ENCODE assay signal across 1 cellular context in the genomic region with DNA sequence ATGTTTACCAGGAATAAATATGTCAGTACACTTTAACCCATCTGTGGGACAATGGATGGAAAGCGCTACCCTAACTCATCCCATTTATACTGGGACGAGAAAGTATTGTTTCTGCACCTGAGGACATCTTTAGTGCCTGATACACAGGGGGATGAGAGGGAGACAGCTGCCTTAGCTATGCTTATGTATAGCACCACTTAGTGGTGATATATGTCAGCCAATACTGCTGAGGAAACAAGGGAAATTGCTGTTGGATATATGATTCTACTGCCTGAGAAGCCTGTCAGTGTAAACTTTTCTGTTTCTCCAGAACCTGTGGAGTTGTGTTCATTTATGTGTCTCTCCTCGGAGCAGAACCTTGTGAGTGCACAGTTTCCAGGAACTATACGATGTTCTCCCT.
TF ChIP-seq lines count a peak whose summit lies in the region.

No MANE protein-coding gene starts in this region.

TF ChIP-seq in GM23338, 12 proteins besides CTCF, POLR2A, EP300 and RAD21 (continued from another document):
- TF ChIP-seq, protein P1, sequence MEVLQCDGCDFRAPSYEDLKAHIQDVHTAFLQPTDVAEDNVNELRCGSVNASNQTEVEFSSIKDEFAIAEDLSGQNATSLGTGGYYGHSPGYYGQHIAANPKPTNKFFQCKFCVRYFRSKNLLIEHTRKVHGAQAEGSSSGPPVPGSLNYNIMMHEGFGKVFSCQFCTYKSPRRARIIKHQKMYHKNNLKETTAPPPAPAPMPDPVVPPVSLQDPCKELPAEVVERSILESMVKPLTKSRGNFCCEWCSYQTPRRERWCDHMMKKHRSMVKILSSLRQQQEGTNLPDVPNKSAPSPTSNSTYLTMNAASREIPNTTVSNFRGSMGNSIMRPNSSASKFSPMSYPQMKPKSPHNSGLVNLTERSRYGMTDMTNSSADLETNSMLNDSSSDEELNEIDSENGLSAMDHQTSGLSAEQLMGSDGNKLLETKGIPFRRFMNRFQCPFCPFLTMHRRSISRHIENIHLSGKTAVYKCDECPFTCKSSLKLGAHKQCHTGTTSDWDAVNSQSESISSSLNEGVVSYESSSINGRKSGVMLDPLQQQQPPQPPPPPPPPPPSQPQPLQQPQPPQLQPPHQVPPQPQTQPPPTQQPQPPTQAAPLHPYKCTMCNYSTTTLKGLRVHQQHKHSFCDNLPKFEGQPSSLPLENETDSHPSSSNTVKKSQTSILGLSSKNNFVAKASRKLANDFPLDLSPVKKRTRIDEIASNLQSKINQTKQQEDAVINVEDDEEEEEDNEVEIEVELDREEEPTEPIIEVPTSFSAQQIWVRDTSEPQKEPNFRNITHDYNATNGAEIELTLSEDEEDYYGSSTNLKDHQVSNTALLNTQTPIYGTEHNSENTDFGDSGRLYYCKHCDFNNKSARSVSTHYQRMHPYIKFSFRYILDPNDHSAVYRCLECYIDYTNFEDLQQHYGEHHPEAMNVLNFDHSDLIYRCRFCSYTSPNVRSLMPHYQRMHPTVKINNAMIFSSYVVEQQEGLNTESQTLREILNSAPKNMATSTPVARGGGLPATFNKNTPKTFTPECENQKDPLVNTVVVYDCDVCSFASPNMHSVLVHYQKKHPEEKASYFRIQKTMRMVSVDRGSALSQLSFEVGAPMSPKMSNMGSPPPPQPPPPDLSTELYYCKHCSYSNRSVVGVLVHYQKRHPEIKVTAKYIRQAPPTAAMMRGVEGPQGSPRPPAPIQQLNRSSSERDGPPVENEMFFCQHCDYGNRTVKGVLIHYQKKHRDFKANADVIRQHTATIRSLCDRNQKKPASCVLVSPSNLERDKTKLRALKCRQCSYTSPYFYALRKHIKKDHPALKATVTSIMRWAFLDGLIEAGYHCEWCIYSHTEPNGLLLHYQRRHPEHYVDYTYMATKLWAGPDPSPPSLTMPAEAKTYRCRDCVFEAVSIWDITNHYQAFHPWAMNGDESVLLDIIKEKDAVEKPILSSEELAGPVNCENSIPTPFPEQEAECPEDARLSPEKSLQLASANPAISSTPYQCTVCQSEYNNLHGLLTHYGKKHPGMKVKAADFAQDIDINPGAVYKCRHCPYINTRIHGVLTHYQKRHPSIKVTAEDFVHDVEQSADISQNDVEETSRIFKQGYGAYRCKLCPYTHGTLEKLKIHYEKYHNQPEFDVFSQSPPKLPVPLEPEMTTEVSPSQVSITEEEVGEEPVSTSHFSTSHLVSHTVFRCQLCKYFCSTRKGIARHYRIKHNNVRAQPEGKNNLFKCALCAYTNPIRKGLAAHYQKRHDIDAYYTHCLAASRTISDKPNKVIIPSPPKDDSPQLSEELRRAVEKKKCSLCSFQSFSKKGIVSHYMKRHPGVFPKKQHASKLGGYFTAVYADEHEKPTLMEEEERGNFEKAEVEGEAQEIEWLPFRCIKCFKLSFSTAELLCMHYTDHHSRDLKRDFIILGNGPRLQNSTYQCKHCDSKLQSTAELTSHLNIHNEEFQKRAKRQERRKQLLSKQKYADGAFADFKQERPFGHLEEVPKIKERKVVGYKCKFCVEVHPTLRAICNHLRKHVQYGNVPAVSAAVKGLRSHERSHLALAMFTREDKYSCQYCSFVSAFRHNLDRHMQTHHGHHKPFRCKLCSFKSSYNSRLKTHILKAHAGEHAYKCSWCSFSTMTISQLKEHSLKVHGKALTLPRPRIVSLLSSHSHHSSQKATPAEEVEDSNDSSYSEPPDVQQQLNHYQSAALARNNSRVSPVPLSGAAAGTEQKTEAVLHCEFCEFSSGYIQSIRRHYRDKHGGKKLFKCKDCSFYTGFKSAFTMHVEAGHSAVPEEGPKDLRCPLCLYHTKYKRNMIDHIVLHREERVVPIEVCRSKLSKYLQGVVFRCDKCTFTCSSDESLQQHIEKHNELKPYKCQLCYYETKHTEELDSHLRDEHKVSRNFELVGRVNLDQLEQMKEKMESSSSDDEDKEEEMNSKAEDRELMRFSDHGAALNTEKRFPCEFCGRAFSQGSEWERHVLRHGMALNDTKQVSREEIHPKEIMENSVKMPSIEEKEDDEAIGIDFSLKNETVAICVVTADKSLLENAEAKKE (CRISPR knock-in tag; IDR thresholded peaks at IDR 0.05): no peak
- TF ChIP-seq ZNF114 (CRISPR knock-in tag; IDR thresholded peaks at IDR 0.05) (no peak), NANOG (IDR thresholded peaks at IDR 0.05; ENCODE audit: borderline replicate concordance) (no peak), ZNF331 (CRISPR knock-in tag; IDR thresholded peaks at IDR 0.05; ENCODE audit: low read depth) (no peak), EZH2 (IDR thresholded peaks at IDR 0.05; ENCODE audit: low read depth, unreplicated experiment) (no peak), POLR2AphosphoS5 (IDR thresholded peaks at IDR 0.05; ENCODE audit: low read depth) (no peak), JUNB (IDR thresholded peaks at IDR 0.05; ENCODE audit: unreplicated experiment) (no peak), EZH2phosphoT487 (IDR thresholded peaks at IDR 0.05; ENCODE audit: unreplicated experiment) (no peak), CREB1 (CRISPR knock-in tag; IDR thresholded peaks at IDR 0.05; ENCODE audit: low read depth) (no peak)
- TF ChIP-seq, protein P2, sequence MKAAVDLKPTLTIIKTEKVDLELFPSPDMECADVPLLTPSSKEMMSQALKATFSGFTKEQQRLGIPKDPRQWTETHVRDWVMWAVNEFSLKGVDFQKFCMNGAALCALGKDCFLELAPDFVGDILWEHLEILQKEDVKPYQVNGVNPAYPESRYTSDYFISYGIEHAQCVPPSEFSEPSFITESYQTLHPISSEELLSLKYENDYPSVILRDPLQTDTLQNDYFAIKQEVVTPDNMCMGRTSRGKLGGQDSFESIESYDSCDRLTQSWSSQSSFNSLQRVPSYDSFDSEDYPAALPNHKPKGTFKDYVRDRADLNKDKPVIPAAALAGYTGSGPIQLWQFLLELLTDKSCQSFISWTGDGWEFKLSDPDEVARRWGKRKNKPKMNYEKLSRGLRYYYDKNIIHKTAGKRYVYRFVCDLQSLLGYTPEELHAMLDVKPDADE (IDR thresholded peaks at IDR 0.05): no peak
- TF ChIP-seq, protein P3, sequence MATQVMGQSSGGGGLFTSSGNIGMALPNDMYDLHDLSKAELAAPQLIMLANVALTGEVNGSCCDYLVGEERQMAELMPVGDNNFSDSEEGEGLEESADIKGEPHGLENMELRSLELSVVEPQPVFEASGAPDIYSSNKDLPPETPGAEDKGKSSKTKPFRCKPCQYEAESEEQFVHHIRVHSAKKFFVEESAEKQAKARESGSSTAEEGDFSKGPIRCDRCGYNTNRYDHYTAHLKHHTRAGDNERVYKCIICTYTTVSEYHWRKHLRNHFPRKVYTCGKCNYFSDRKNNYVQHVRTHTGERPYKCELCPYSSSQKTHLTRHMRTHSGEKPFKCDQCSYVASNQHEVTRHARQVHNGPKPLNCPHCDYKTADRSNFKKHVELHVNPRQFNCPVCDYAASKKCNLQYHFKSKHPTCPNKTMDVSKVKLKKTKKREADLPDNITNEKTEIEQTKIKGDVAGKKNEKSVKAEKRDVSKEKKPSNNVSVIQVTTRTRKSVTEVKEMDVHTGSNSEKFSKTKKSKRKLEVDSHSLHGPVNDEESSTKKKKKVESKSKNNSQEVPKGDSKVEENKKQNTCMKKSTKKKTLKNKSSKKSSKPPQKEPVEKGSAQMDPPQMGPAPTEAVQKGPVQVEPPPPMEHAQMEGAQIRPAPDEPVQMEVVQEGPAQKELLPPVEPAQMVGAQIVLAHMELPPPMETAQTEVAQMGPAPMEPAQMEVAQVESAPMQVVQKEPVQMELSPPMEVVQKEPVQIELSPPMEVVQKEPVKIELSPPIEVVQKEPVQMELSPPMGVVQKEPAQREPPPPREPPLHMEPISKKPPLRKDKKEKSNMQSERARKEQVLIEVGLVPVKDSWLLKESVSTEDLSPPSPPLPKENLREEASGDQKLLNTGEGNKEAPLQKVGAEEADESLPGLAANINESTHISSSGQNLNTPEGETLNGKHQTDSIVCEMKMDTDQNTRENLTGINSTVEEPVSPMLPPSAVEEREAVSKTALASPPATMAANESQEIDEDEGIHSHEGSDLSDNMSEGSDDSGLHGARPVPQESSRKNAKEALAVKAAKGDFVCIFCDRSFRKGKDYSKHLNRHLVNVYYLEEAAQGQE (IDR thresholded peaks at IDR 0.05; ENCODE audit: unreplicated experiment): no peak
